8 cellular contexts compared by ENCODE assay signal in genomic region chr14:100438678-100439592, GRCh38.
A peak's percentile ranks its signal among the peaks of the same experiment; 100 is the strongest.
DNase-seq lines count a peak whose midpoint lies in the region; ATAC-seq and TF ChIP-seq lines count a peak whose summit lies in the region.

No MANE protein-coding gene starts in this region.

- no peaks in the 10 kb centered on the region for H4K20me1 ChIP-seq in OCI-LY7 (ENCODE audit: insufficient read depth, low read length)

- BruUV-seq in OCI-LY7 (replicated peaks; lab: Mats Ljungman, UMichigan) (no TSS peak), Caco-2 (replicated peaks; lab: Mats Ljungman, UMichigan) (no TSS peak)

- no peaks in the 10 kb centered on the region for H3K9me3 ChIP-seq in OCI-LY7 (ENCODE audit: low read length)
- H3K9me3 ChIP-seq in Caco-2, result no peaks in the 10 kb centered on the region

- CTCF ChIA-PET in OCI-LY7 (lab: Charles Lee; ENCODE audit: unreplicated experiment) (no interaction called here), Caco-2 (lab: Charles Lee) (interaction anchor here (2.9 kb wide), 1 partner anchor 207 kb away, joined by 63 read pairs; no protein-coding TSS in a partner anchor)

- ATAC-seq in GM18517 (IDR thresholded peaks at IDR 0.05; ENCODE audit: unreplicated experiment), result no peak

- DNase-seq in SIG-M5 treated with dmso at 0.1 percent for 504 hours (lab: John Stamatoyannopoulos, UW; ENCODE audit: unreplicated experiment), result peak; percentile 42
- no peak for DNase-seq in SIG-M5 (lab: John Stamatoyannopoulos, UW)
- peak; percentile 42 for DNase-seq in activated CD4-positive, CD25-positive, alpha-beta regulatory T cell treated with anti-CD3 and anti-CD28 coated beads, Interleukin-2, amount 50 U/mL, for 72 hours
- DNase-seq in glomerular visceral epithelial cell (ENCODE audit: extremely low spot score), result peak; percentile 81
- peak; percentile 40 to 71 for DNase-seq in stimulated activated CD4-positive, alpha-beta T cell treated with anti-CD3 and anti-CD28 coated beads, Interleukin-4, amount 100 ng/mL, for 4 hours
- no peak for DNase-seq in OCI-LY7 (ENCODE audit: low spot score)
- DNase-seq in Caco-2, result no peak

- H3K4me3 Mint-ChIP-seq in Caco-2 (ENCODE audit: unreplicated experiment), result no peak overlapping the region

- POLR2A ChIA-PET in OCI-LY7 (lab: Charles Lee) (no interaction called here), Caco-2 (lab: Charles Lee) (no interaction called here)

- peaks cover 5% of the 10 kb centered on the region for H3K4me1 Mint-ChIP-seq in Caco-2 (ENCODE audit: low read depth, unreplicated experiment)

- H3K36me3 Mint-ChIP-seq in Caco-2 (ENCODE audit: insufficient read depth, unreplicated experiment), result no peaks in the 10 kb centered on the region

- no peaks in the 10 kb centered on the region for H3K79me2 ChIP-seq in OCI-LY7 (ENCODE audit: insufficient read depth, low read depth, low read length)

- intact Hi-C loops in OCI-LY7 (cut with micrococcal nuclease; ENCODE audit: unreplicated experiment), result no loop called here
- intact Hi-C loops in Caco-2 (cut with micrococcal nuclease; ENCODE audit: unreplicated experiment), result no loop called here

- H3K27me3 ChIP-seq in Caco-2 (replicated peaks; ENCODE audit: control insufficient read depth, insufficient read depth, low read length), result no peaks in the 10 kb centered on the region

- H3K27ac ChIP-seq in OCI-LY7 (ENCODE audit: low read depth, low read length, poor library complexity, severe bottlenecking), result no peak overlapping the region

- H3K9me3 Mint-ChIP-seq in Caco-2 (ENCODE audit: unreplicated experiment), result no peaks in the 10 kb centered on the region

- TF ChIP-seq CTCF in OCI-LY7 (conservative IDR thresholded peaks at IDR 0.05; ENCODE audit: low read length), result no peak
- no peak for TF ChIP-seq CTCF in Caco-2 (IDR thresholded peaks at IDR 0.05; ENCODE audit: insufficient read depth in 1 of 2, low read depth in 1 of 2, low read length in 1 of 2, severe bottlenecking in 1 of 2, unreplicated experiment in 1 of 2)

- H3K36me3 ChIP-seq in OCI-LY7 (ENCODE audit: insufficient read depth, low read length) (no peaks in the 10 kb centered on the region), Caco-2 (ENCODE audit: control insufficient read depth, insufficient read depth, low read length) (no peaks in the 10 kb centered on the region)

- H3K4me3 ChIP-seq in OCI-LY7 (ENCODE audit: low read depth, low read length, poor library complexity, severe bottlenecking), result no peak overlapping the region
- no peak overlapping the region for H3K4me3 ChIP-seq in Caco-2 (ENCODE audit: low read depth, low read length)

- H3K4me1 ChIP-seq in OCI-LY7 (ENCODE audit: insufficient read depth, low read length, poor library complexity, severe bottlenecking) (no peaks in the 10 kb centered on the region), Caco-2 (no peaks in the 10 kb centered on the region)

- no peaks in the 10 kb centered on the region for H3K9me2 ChIP-seq in OCI-LY7 (ENCODE audit: insufficient read depth, low read length)

- no peak overlapping the region for H3K4me2 ChIP-seq in OCI-LY7 (ENCODE audit: low read length)

- no peaks in the 10 kb centered on the region for H3K27me3 Mint-ChIP-seq in Caco-2 (ENCODE audit: insufficient read depth, unreplicated experiment)

- H3K27ac Mint-ChIP-seq in Caco-2 (ENCODE audit: unreplicated experiment), result no peak overlapping the region

- no peak overlapping the region for H2AFZ ChIP-seq in OCI-LY7 (ENCODE audit: low read length)

Comparison
In these comparisons a context has a peak if more than half of its experiments do, and no peak if none do; other contexts are left out.
1. DNase-seq: peak in SIG-M5 treated with dmso at 0.1 percent for 504 hours (single experiment), activated CD4-positive, CD25-positive, alpha-beta regulatory T cell treated with anti-CD3 and anti-CD28 coated beads, Interleukin-2, amount 50 U/mL, for 72 hours (single experiment), glomerular visceral epithelial cell (single experiment) and stimulated activated CD4-positive, alpha-beta T cell treated with anti-CD3 and anti-CD28 coated beads, Interleukin-4, amount 100 ng/mL, for 4 hours (2 of 2); none in SIG-M5 (single experiment), OCI-LY7 (single experiment) and Caco-2 (0 of 2).